In the genomic region with DNA sequence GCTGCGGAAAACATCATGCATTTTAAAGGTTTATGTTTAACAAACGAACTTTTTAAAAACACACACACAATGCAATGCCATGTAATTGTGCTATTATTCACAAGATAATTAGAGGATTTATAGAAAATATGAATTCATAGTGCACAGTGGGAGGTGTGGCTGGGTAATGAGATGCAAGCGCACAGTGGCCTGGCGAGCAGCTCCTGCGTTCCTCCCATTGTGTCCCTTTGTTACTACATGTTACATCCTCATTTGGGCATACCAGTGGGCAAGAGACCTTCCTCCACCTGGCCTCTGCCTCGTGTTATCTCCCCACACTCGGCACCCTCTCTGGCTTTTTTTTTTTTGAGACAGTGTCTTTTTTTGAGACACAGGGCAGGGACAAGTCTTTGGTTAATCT, we compare ENCODE assay signal across 23 cellular contexts. TPM values are rescaled to one million over a fixed set of nuclear protein-coding genes. Genes with fewer than 3 reads are reported as not detected.
"Had no signal": no experiment of that assay in that cellular context is flagged by ENCODE, and none has a peak within 500 bp of the region (broad histone marks: within the 10 kb centered on the region; RNA-seq: fewer than 3 reads in every experiment).

No MANE protein-coding gene starts in this region.

- ATAC-seq: activated CD8-positive, alpha-beta T cell treated with anti-CD3 and anti-CD28 coated beads, Interleukin-2, amount 10 ng/mL, durations not matched to agents 7 days and 5 days; PC-3 had no signal

- H3K9me3 ChIP-seq: adrenal gland had no signal

- H3K4me3 Mint-ChIP-seq: activated CD8-positive, alpha-beta T cell treated with anti-CD3 and anti-CD28 coated beads, Interleukin-2, amount 10 ng/mL, durations not matched to agents 7 days and 5 days; activated naive CD8-positive, alpha-beta T cell treated with anti-CD3 and anti-CD28 coated beads, Interleukin-2, amount 10 ng/mL, durations not matched to agents 7 days and 5 days; T-helper 1 cell treated with Interleukin-12 subunit alpha and Interleukin-12 subunit beta and Interleukin-4 antibody, amounts not matched to agents 30 μg/mL and 1 μg/mL, for 36 hours had no signal

- H3K36me3 Mint-ChIP-seq: activated naive CD8-positive, alpha-beta T cell treated with anti-CD3 and anti-CD28 coated beads, Interleukin-2, amount 10 ng/mL, durations not matched to agents 7 days and 5 days had no signal

- FAIRE-seq: bronchial epithelial cell had no signal

- H3K27ac Mint-ChIP-seq: activated CD8-positive, alpha-beta T cell treated with anti-CD3 and anti-CD28 coated beads, Interleukin-2, amount 10 ng/mL, durations not matched to agents 7 days and 5 days; activated naive CD8-positive, alpha-beta T cell treated with anti-CD3 and anti-CD28 coated beads, Interleukin-2, amount 10 ng/mL, durations not matched to agents 7 days and 5 days; T-helper 1 cell treated with Interleukin-12 subunit alpha and Interleukin-12 subunit beta and Interleukin-4 antibody, amounts not matched to agents 30 μg/mL and 1 μg/mL, for 36 hours had no signal

- H3K27ac ChIP-seq: adrenal gland, coronary artery had no signal

- H3K27me3 ChIP-seq: adrenal gland had no signal

- H3K36me3 ChIP-seq: adrenal gland had no signal

- DNase-seq: activated CD4-positive, alpha-beta T cell treated with anti-CD3 and anti-CD28 coated beads for 48 hours; activated CD4-positive, alpha-beta T cell treated with anti-CD3 and anti-CD28 coated beads, Interleukin-2, amount 50 U/mL, for 4 hours; activated CD4-positive, CD25-positive, alpha-beta regulatory T cell treated with anti-CD3 and anti-CD28 coated beads, Interleukin-2, amount 50 U/mL, for 72 hours; activated CD8-positive, alpha-beta memory T cell treated with anti-CD3 and anti-CD28 coated beads, Interleukin-2, amount 50 U/mL, for 48 hours; activated CD8-positive, alpha-beta T cell treated with anti-CD3 and anti-CD28 coated beads, Interleukin-2, amount 10 ng/mL, durations not matched to agents 7 days and 5 days; activated naive CD4-positive, alpha-beta T cell treated with anti-CD3 and anti-CD28 coated beads, Interleukin-2, amount 50 U/mL, for 16 hours; activated naive CD8-positive, alpha-beta T cell treated with anti-CD3 and anti-CD28 coated beads, Interleukin-2, amount 10 ng/mL, durations not matched to agents 7 days and 5 days; activated T-cell treated with anti-CD3 and anti-CD28 coated beads, Interleukin-2, amount 50 U/mL, for 1 hour; adrenal gland; anterior cingulate cortex; central memory CD4-positive, alpha-beta T cell; Karpas-422; NCI-H1105 treated with DMSO at 0.1 percent for 48 hours; NCI-H1694 treated with DMSO at 0.1 percent for 48 hours; NCI-H2029 treated with DMSO at 0.1 percent for 48 hours; NCI-H446; NCI-H524; NCI-H82; PC-3; SHP77 treated with DMSO at 0.1 percent for 48 hours had no signal

- H3K9me3 Mint-ChIP-seq: activated naive CD8-positive, alpha-beta T cell treated with anti-CD3 and anti-CD28 coated beads, Interleukin-2, amount 10 ng/mL, durations not matched to agents 7 days and 5 days; T-helper 1 cell treated with Interleukin-12 subunit alpha and Interleukin-12 subunit beta and Interleukin-4 antibody, amounts not matched to agents 30 μg/mL and 1 μg/mL, for 36 hours had no signal

- H3K4me3 ChIP-seq: adrenal gland, coronary artery had no signal

RNA-seq across cellular contexts. Expression of a gene that starts 30.0 kb away (rescaled TPM):
- total RNA-seq: activated CD8-positive, alpha-beta T cell treated with anti-CD3 and anti-CD28 coated beads, Interleukin-2, amount 10 ng/mL, durations not matched to agents 7 days and 5 days; activated naive CD8-positive, alpha-beta T cell treated with anti-CD3 and anti-CD28 coated beads, Interleukin-2, amount 10 ng/mL, durations not matched to agents 7 days and 5 days had no signal

RNA-seq across cellular contexts. Expression of a gene that starts 49.2 kb away (rescaled TPM):
- total RNA-seq: activated CD8-positive, alpha-beta T cell treated with anti-CD3 and anti-CD28 coated beads, Interleukin-2, amount 10 ng/mL, durations not matched to agents 7 days and 5 days; activated naive CD8-positive, alpha-beta T cell treated with anti-CD3 and anti-CD28 coated beads, Interleukin-2, amount 10 ng/mL, durations not matched to agents 7 days and 5 days had no signal
